Comparison of ENCODE assay signal across 8 cellular contexts in genomic region chr17:57892820-57893595, GRCh38. TPM values are rescaled to one million over a fixed set of nuclear protein-coding genes. Genes with fewer than 3 reads are reported as not detected.
A peak's percentile ranks its signal among the peaks of the same experiment; 100 is the strongest.
DNase-seq lines count a peak whose midpoint lies in the region; ATAC-seq, FAIRE-seq and TF ChIP-seq lines count a peak whose summit lies in the region.

No MANE protein-coding gene starts in this region.

- H3K4me3 ChIP-seq in HEK293 (ENCODE audit: low read depth, low read length) (no peak overlapping the region), PC-9 (peak overlapping the region; percentile 41; the same call in 1 of the 2 replicates), HepG2 (replicated peaks in 1 of 3; ENCODE audit: insufficient read depth in 1 of 3, low read depth in 2 of 3, low read length in 3 of 3) (peak overlapping the region; percentile 64 to 83 (median 68))

- H2AFZ ChIP-seq in PC-9 = peak overlapping the region; percentile 67
- peak overlapping the region; percentile 3 for H2AFZ ChIP-seq in HepG2 (ENCODE audit: low read length)

- ATAC-seq in HepG2 (peak; percentile 93), HG03442 (IDR thresholded peaks at IDR 0.05; ENCODE audit: unreplicated experiment) (no peak)
- ATAC-seq in stimulated activated naive CD8-positive, alpha-beta T cell treated with anti-CD3 and anti-CD28 coated beads, Interleukin-15, amount 100 ng/mL, for 72 hours = peak; percentile 19

- H3K4me2 ChIP-seq in PC-9 (peak overlapping the region; percentile 85), HepG2 (ENCODE audit: low read depth, low read length) (peak overlapping the region; percentile 94)

- H3K9me3 ChIP-seq in HEK293 (ENCODE audit: control insufficient read depth, insufficient read depth, low read depth, low read length) (no peaks in the 10 kb centered on the region), PC-9 (ENCODE audit: insufficient read depth, low read depth) (no peaks in the 10 kb centered on the region), HepG2 (ENCODE audit: low read length) (no peaks in the 10 kb centered on the region)

- FAIRE-seq in A204.1 (lab: Jason Lieb, UNC) (peak; percentile 93), HepG2 (lab: Jason Lieb, UNC) (peak; percentile 98)

- peaks cover 6% of the 10 kb centered on the region for H3K4me1 ChIP-seq in HEK293 (ENCODE audit: control insufficient read depth, insufficient read depth, low read length)
- H3K4me1 ChIP-seq in PC-9 (replicated peaks; ENCODE audit: insufficient read depth) = peaks cover 38% of the 10 kb centered on the region
- H3K4me1 ChIP-seq in HepG2 (ENCODE audit: insufficient read depth, low read length) = peaks cover 61% of the 10 kb centered on the region

- H3K4me1 Mint-ChIP-seq in stimulated activated naive CD8-positive, alpha-beta T cell treated with anti-CD3 and anti-CD28 coated beads, Interleukin-15, amount 100 ng/mL, for 72 hours = peaks cover 4% of the 10 kb centered on the region

- POLR2A ChIA-PET in HEK293 (lab: Yijun Ruan, JAX) = interaction anchor here (0.7 to 2.2 kb wide), 8 partner anchors 18 to 107 kb away, joined by 3 to 11 read pairs (median 6); partner anchors contain the start of genes CUEDC1 and VEZF1
- POLR2A ChIA-PET in PC-9 (lab: Charles Lee; ENCODE audit: unreplicated experiment) = interaction anchor here (0.6 to 1.6 kb wide), 6 partner anchors 9 to 114 kb away, joined by 3 to 7 read pairs (median 4); partner anchors contain the start of gene SRSF1
- POLR2A ChIA-PET in HepG2 (lab: Yijun Ruan, JAX) = interaction anchor here (0.6 to 4.0 kb wide), 33 partner anchors 10 to 806 kb away, joined by 3 to 87 read pairs (median 7); partner anchors contain the start of genes CUEDC1, DYNLL2, MRPS23 and SRSF1

- no peak overlapping the region for H3K27ac Mint-ChIP-seq in stimulated activated naive CD8-positive, alpha-beta T cell treated with anti-CD3 and anti-CD28 coated beads, Interleukin-15, amount 100 ng/mL, for 72 hours

- H4K20me1 ChIP-seq in PC-9 (ENCODE audit: insufficient read depth) = no peaks in the 10 kb centered on the region
- H4K20me1 ChIP-seq in HepG2 (ENCODE audit: insufficient read depth, low read length) = no peaks in the 10 kb centered on the region

- H3K27ac ChIP-seq in HEK293 (ENCODE audit: extremely low read depth, low read depth, low read length) = no peak overlapping the region; the same call in 1 of the 2 replicates
- H3K27ac ChIP-seq in PC-9 = peak overlapping the region; percentile 90
- H3K27ac ChIP-seq in HepG2 (ENCODE audit: extremely low read length, insufficient read depth, low read length) = peak overlapping the region; percentile 93

- CTCF ChIA-PET in HEK293 (lab: Yijun Ruan, JAX) = interaction anchor here (0.5 to 8.0 kb wide), 33 partner anchors 7 to 628 kb away, joined by 3 to 95 read pairs (median 4); partner anchors contain the start of gene MRPS23
- CTCF ChIA-PET in PC-9 (lab: Charles Lee) = interaction anchor here (0.7 to 1.8 kb wide), 8 partner anchors 11 to 107 kb away, joined by 3 to 7 read pairs (median 3); no protein-coding TSS in a partner anchor
- CTCF ChIA-PET in HepG2 (lab: Yijun Ruan, JAX; ENCODE audit: low intra/inter-chr PET ratio, low total read pairs) = interaction anchor here (1.0 to 1.9 kb wide), 6 partner anchors 13 to 220 kb away, joined by 3 to 12 read pairs (median 6); no protein-coding TSS in a partner anchor

- intact Hi-C loops in PC-9 (cut with micrococcal nuclease; ENCODE audit: unreplicated experiment) (loop anchor here (1.0 kb wide), 3 partner anchors 10 to 92 kb away; no protein-coding TSS in a partner anchor), HepG2 (cut with micrococcal nuclease; ENCODE audit: unreplicated experiment) (loop anchor here (1.0 to 5.0 kb wide), 8 partner anchors 14 to 106 kb away; partner anchors contain the start of gene MRPS23)

- no peak overlapping the region for H3K4me3 Mint-ChIP-seq in stimulated activated naive CD8-positive, alpha-beta T cell treated with anti-CD3 and anti-CD28 coated beads, Interleukin-15, amount 100 ng/mL, for 72 hours

- peak overlapping the region; percentile 88 for H3K9ac ChIP-seq in HepG2 (ENCODE audit: insufficient read depth, low read depth, low read length)

- no peaks in the 10 kb centered on the region for H3K9me3 Mint-ChIP-seq in stimulated activated naive CD8-positive, alpha-beta T cell treated with anti-CD3 and anti-CD28 coated beads, Interleukin-15, amount 100 ng/mL, for 72 hours

- peaks cover 37% of the 10 kb centered on the region for H3F3A ChIP-seq in PC-9 (ENCODE audit: insufficient read depth, low read depth)

- H3K79me2 ChIP-seq in PC-9 (ENCODE audit: low read depth) (peaks cover 19% of the 10 kb centered on the region; the same call in 1 of the 2 replicates), HepG2 (ENCODE audit: insufficient read depth, low read length) (no peaks in the 10 kb centered on the region)

- no peaks in the 10 kb centered on the region for H3K9me2 ChIP-seq in PC-9 (ENCODE audit: insufficient read depth)

- peak; percentile 76 to 77 for TF ChIP-seq POLR2A in HepG2 (IDR thresholded peaks at IDR 0.05; ENCODE audit: insufficient read depth in 1 of 2, low read depth in 2 of 2, low read length in 2 of 2)

- TF ChIP-seq RAD21 in HepG2 (CRISPR knock-in tag; IDR thresholded peaks at IDR 0.05) = no peak

- in situ Hi-C loops in HepG2 (cut with HindIII; ENCODE audit: extremely low pct_ligation_motif_present, low pct_unique_long_range_greater_than_20kb) = loop anchor here (10.0 kb wide), 1 partner anchor 222 kb away; no protein-coding TSS in a partner anchor

- DNase-seq in PC-9 (peak; percentile 92 to 99), dermis microvascular lymphatic vessel endothelial cell (ENCODE audit: low read depth in 2 of 2) (peak; percentile 57 to 63), HepG2 (ENCODE audit: low spot score) (peak; percentile 97), NCI-H524 treated with DMSO at 0.1 percent for 48 hours (lab: John Stamatoyannopoulos, UW) (no peak)
- no peak for DNase-seq in stimulated activated naive CD8-positive, alpha-beta T cell treated with anti-CD3 and anti-CD28 coated beads, Interleukin-15, amount 100 ng/mL, for 72 hours

- no peaks in the 10 kb centered on the region for H3K27me3 ChIP-seq in PC-9 (ENCODE audit: insufficient read depth, low read depth)
- no peaks in the 10 kb centered on the region; a peak in 1 of 5 replicates for H3K27me3 ChIP-seq in HepG2 (ENCODE audit: control insufficient read depth in 1 of 2, insufficient read depth in 2 of 2, low read length in 2 of 2)

- TF ChIP-seq EP300 in HepG2 (IDR thresholded peaks at IDR 0.05; ENCODE audit: low read depth in 2 of 2, low read length in 2 of 2) (peak; percentile 24 to 45; a peak in 3 of 4 replicates), HepG2 (CRISPR knock-in tag; IDR thresholded peaks at IDR 0.05; ENCODE audit: borderline replicate concordance) (no peak)

- 2% methylated on average over 15 of the region's 16 CpGs for WGBS in HepG2 (ENCODE audit: low lambda C conversion rate)

- H3K36me3 ChIP-seq in HEK293 (ENCODE audit: control insufficient read depth in 2 of 2, insufficient read depth in 1 of 2, low read length in 2 of 2) (no peaks in the 10 kb centered on the region), PC-9 (ENCODE audit: low read depth) (no peaks in the 10 kb centered on the region), HepG2 (replicated peaks in 1 of 2; ENCODE audit: control insufficient read depth in 1 of 2, insufficient read depth in 2 of 2, low read length in 2 of 2) (no peaks in the 10 kb centered on the region)

- BruUV-seq in PC-9 (replicated peaks; lab: Mats Ljungman, UMichigan) (no TSS peak), HepG2 (replicated peaks; lab: Mats Ljungman, UMichigan) (TSS peak; percentile 95)

- peaks cover 7% of the 10 kb centered on the region for H3K27me3 Mint-ChIP-seq in stimulated activated naive CD8-positive, alpha-beta T cell treated with anti-CD3 and anti-CD28 coated beads, Interleukin-15, amount 100 ng/mL, for 72 hours

- TF ChIP-seq CTCF in HEK293 (tag by site-specific recombination; IDR thresholded peaks at IDR 0.05) = no peak
- peak; percentile 58; the same call in 1 of the 2 replicates for TF ChIP-seq CTCF in PC-9 (conservative IDR thresholded peaks at IDR 0.05)
- no peak for TF ChIP-seq CTCF in HepG2 (CRISPR knock-in tag; IDR thresholded peaks at IDR 0.05)

TF ChIP-seq in HEK293, 187 proteins besides CTCF, POLR2A, EP300 and RAD21 (continues in another document):
- peak; percentile 78 for TF ChIP-seq FEZF1 (tag by site-specific recombination; IDR thresholded peaks at IDR 0.05)

TF ChIP-seq in HepG2, 621 proteins besides CTCF, POLR2A, EP300 and RAD21 (continues in another document):
- 0 out of 2 replicates have a peak, but pooled peaks have one; percentile 2 for TF ChIP-seq SRY (CRISPR knock-in tag; IDR thresholded peaks at IDR 0.05)
- peak; percentile 32; the same call in 1 of the 2 replicates for TF ChIP-seq ZNF564 (CRISPR knock-in tag; IDR thresholded peaks at IDR 0.05)
- peak; percentile 81 for TF ChIP-seq JUN (CRISPR knock-in tag; IDR thresholded peaks at IDR 0.05)
- peak; percentile 87 for TF ChIP-seq POLR2G (IDR thresholded peaks at IDR 0.05; ENCODE audit: low read depth, low read length)
- no peak for TF ChIP-seq ZNF468 (CRISPR knock-in tag; IDR thresholded peaks at IDR 0.05)

RNA-seq across cellular contexts. Expression of gene MRPS23, which starts 43.2 kb away (rescaled TPM):
- total RNA-seq in PC-9 (2021) (49.7 and 50.3 TPM in 2 replicates), dermis microvascular lymphatic vessel endothelial cell (22.9 and 30.2 TPM in 2 replicates), HepG2 (2016; rRNA removed; fragmentation: Illumina TruSeq; extraction: Trizol) (181 and 283 TPM in 2 replicates)
- total RNA-seq in HepG2 (2016; cell fraction: cytosol; rRNA removed; fragmentation: Illumina TruSeq; extraction: Trizol; ENCODE audit: low read depth) = 33.9 and 36.7 TPM in 2 replicates
- 189 and 325 TPM in 2 replicates for total RNA-seq in HepG2 (2016; cell fraction: insoluble cytoplasmic fraction; rRNA removed; fragmentation: Illumina TruSeq; extraction: Trizol)
- total RNA-seq in HepG2 (2016; cell fraction: membrane; rRNA removed; fragmentation: Illumina TruSeq; extraction: Trizol) = 47.2 and 48.2 TPM in 2 replicates
- total RNA-seq in HepG2 (2016; cell fraction: nucleus; rRNA removed; fragmentation: Illumina TruSeq; extraction: Trizol) = 63.9 and 73.7 TPM in 2 replicates
- polyA plus RNA-seq in HepG2 (2011; rRNA removed) = 61.6 and 63.2 TPM in 2 replicates
- 68.3 and 71.0 TPM in 2 replicates for polyA plus RNA-seq in HepG2 (2011; cell fraction: cytosol; rRNA removed)
- polyA plus RNA-seq in HepG2 (2011; cell fraction: nucleus; rRNA removed) = 11.6 and 14.2 TPM in 2 replicates
- polyA plus RNA-seq in HepG2 (2012) = 78.3 and 78.8 TPM in 2 replicates
- 26.6 and 30.8 TPM in 2 replicates for polyA plus RNA-seq in HepG2 (2016; cell fraction: cytosol; fragmentation: Illumina TruSeq; extraction: Trizol; ENCODE audit: low read depth)
- 249 and 259 TPM in 2 replicates for polyA plus RNA-seq in HepG2 (2016; cell fraction: insoluble cytoplasmic fraction; fragmentation: Illumina TruSeq; extraction: Trizol; ENCODE audit: low read depth)
- 32.0 and 32.5 TPM in 2 replicates for polyA plus RNA-seq in HepG2 (2016; cell fraction: membrane; fragmentation: Illumina TruSeq; extraction: Trizol; ENCODE audit: low read depth)
- polyA plus RNA-seq in HepG2 (2016; cell fraction: nucleus; fragmentation: Illumina TruSeq; extraction: Trizol; ENCODE audit: insufficient read depth, low read depth) = 75.9 and 84.0 TPM in 2 replicates
- 47.3 and 53.2 TPM in 2 replicates for polyA minus RNA-seq in HepG2 (2011; rRNA and poly(A)+ RNA removed; ENCODE audit: low replicate concordance)
- polyA minus RNA-seq in HepG2 (2011; cell fraction: cytosol; rRNA and poly(A)+ RNA removed) = 28.0 and 33.9 TPM in 2 replicates
- polyA minus RNA-seq in HepG2 (2011; cell fraction: nucleus; rRNA and poly(A)+ RNA removed) = 17.3 and 18.9 TPM in 2 replicates

Comparison
In these comparisons a context has a peak if more than half of its experiments do, and no peak if none do; other contexts are left out.
1. DNase-seq: peak in PC-9 (2 of 2), dermis microvascular lymphatic vessel endothelial cell (2 of 2) and HepG2 (single experiment); none in stimulated activated naive CD8-positive, alpha-beta T cell treated with anti-CD3 and anti-CD28 coated beads, Interleukin-15, amount 100 ng/mL, for 72 hours (0 of 2) and NCI-H524 treated with DMSO at 0.1 percent for 48 hours (single experiment).